In genomic region chr14:30914812-30915211, GRCh38 we compare ENCODE assay signal across 14 cellular contexts. TPM values are rescaled to one million over a fixed set of nuclear protein-coding genes. Genes with fewer than 3 reads are reported as not detected.
DNase-seq lines count a peak whose midpoint lies in the region; ATAC-seq, FAIRE-seq and TF ChIP-seq lines count a peak whose summit lies in the region.
"Had no signal": no experiment of that assay in that cellular context is flagged by ENCODE, and none has a peak within 500 bp of the region (broad histone marks: within the 10 kb centered on the region; RNA-seq: fewer than 3 reads in every experiment).

No MANE protein-coding gene starts in this region.

- H4K20me1 ChIP-seq in K562 (replicated peaks; ENCODE audit: control insufficient read depth, insufficient read depth, low read length), result no peaks in the 10 kb centered on the region
- H4K20me1 ChIP-seq: BLaER1 had no signal

- BruUV-seq in K562 (replicated peaks; lab: Mats Ljungman, UMichigan), result no TSS peak

- H3K9me3 Mint-ChIP-seq in naive thymus-derived CD8-positive, alpha-beta T cell, result no peaks in the 10 kb centered on the region
- H3K9me3 Mint-ChIP-seq: CD14-positive monocyte; CD4-positive, alpha-beta memory T cell; H9 had no signal

- POLR2A ChIA-PET in A549 (lab: Yijun Ruan, JAX) (no interaction called here), K562 (lab: Yijun Ruan, JAX) (interaction anchor here (1.1 kb wide), 1 partner anchor 9 kb away, joined by 3 read pairs; no protein-coding TSS in a partner anchor)
- POLR2A ChIA-PET in naive thymus-derived CD8-positive, alpha-beta T cell (lab: Charles Lee), result interaction anchor here (0.5 kb wide), 1 partner anchor 13 kb away, joined by 3 read pairs; no protein-coding TSS in a partner anchor

- H3K79me2 ChIP-seq in K562 (ENCODE audit: control insufficient read depth, insufficient read depth, low read length), result peaks cover 3% of the 10 kb centered on the region; the same call in 1 of the 3 replicates

- in situ Hi-C loops in K562 (cut with MboI), result no loop called here

- no peaks in the 10 kb centered on the region for H3K27me3 Mint-ChIP-seq in naive thymus-derived CD8-positive, alpha-beta T cell
- H3K27me3 Mint-ChIP-seq: CD4-positive, alpha-beta memory T cell had no signal

- H3K27me3 ChIP-seq in K562 (ENCODE audit: control insufficient read depth in 2 of 2, insufficient read depth in 2 of 2, low read length in 2 of 2), result no peaks in the 10 kb centered on the region
- H3K27me3 ChIP-seq: BLaER1 had no signal

- no peaks in the 10 kb centered on the region for H3K9me1 ChIP-seq in K562 (ENCODE audit: control insufficient read depth, insufficient read depth, low read length)

- peaks cover 0 to 4% (median 0%) of the 10 kb centered on the region in 4 donors for H3K4me1 Mint-ChIP-seq in naive thymus-derived CD8-positive, alpha-beta T cell
- H3K4me1 Mint-ChIP-seq: CD14-positive monocyte, H9 had no signal

- CTCF ChIA-PET in A549 (lab: Yijun Ruan, JAX) (interaction anchor here (1.9 kb wide), 1 partner anchor 9 kb away, joined by 4 read pairs; no protein-coding TSS in a partner anchor), K562 (lab: Yijun Ruan, JAX; ENCODE audit: low intra/inter-chr PET ratio) (no interaction called here)

- FAIRE-seq in A549 (lab: Jason Lieb, UNC) (no peak), K562 (lab: Jason Lieb, UNC) (no peak), islet of Langerhans (lab: Jason Lieb, UNC) (peak; percentile 43)
- FAIRE-seq: H1 had no signal

- H3K4me3 ChIP-seq in A549 (no peak overlapping the region), K562 (no peak overlapping the region)
- H3K4me3 ChIP-seq: BLaER1 had no signal

- H3K4me3 Mint-ChIP-seq in naive thymus-derived CD8-positive, alpha-beta T cell, result no peak overlapping the region
- H3K4me3 Mint-ChIP-seq: CD14-positive monocyte; CD4-positive, alpha-beta memory T cell; H9 had no signal

- TF ChIP-seq POLR2A in A549 (IDR thresholded peaks at IDR 0.05; ENCODE audit: low read length), result no peak
- no peak for TF ChIP-seq POLR2A in K562 (conservative IDR thresholded peaks at IDR 0.05)

- H2AFZ ChIP-seq in K562 (ENCODE audit: low read depth, low read length), result no peak overlapping the region

- H3K27ac ChIP-seq in A549, result no peak overlapping the region
- no peak overlapping the region for H3K27ac ChIP-seq in K562 (ENCODE audit: extremely low read depth, low read depth, low read length)
- H3K27ac ChIP-seq: BLaER1 had no signal

- TF ChIP-seq EP300 in A549 (IDR thresholded peaks at IDR 0.05) (no peak), K562 (IDR thresholded peaks at IDR 0.05; ENCODE audit: low read length) (no peak)

- no peak for TF ChIP-seq CTCF in A549 (IDR thresholded peaks at IDR 0.05)
- no peak for TF ChIP-seq CTCF in K562 (IDR thresholded peaks at IDR 0.05 in 2 of 3, conservative IDR thresholded peaks at IDR 0.05 in 1 of 3; ENCODE audit: insufficient read depth in 2 of 3, low read depth in 1 of 3, low read length in 3 of 3)

- peaks cover 0 to 30% (median 7%) of the 10 kb centered on the region in 3 donors for H3K36me3 Mint-ChIP-seq in naive thymus-derived CD8-positive, alpha-beta T cell

- H3K27ac Mint-ChIP-seq in naive thymus-derived CD8-positive, alpha-beta T cell, result peak overlapping the region in 2 of 10 donors; percentile 9 to 11
- H3K27ac Mint-ChIP-seq: CD4-positive, alpha-beta memory T cell; H9 had no signal

- intact Hi-C loops in K562 (cut with micrococcal nuclease), result no loop called here

- ATAC-seq in A549 (no peak), K562 (no peak)
- no peak for ATAC-seq in naive thymus-derived CD8-positive, alpha-beta T cell

- TF ChIP-seq RAD21 in A549 (conservative IDR thresholded peaks at IDR 0.05 in 1 of 2, IDR thresholded peaks at IDR 0.05 in 1 of 2), result no peak
- no peak for TF ChIP-seq RAD21 in K562 (CRISPR knock-in tag; conservative IDR thresholded peaks at IDR 0.05 in 1 of 2, IDR thresholded peaks at IDR 0.05 in 1 of 2)

- no peak overlapping the region for H3K4me2 ChIP-seq in A549
- no peak overlapping the region for H3K4me2 ChIP-seq in K562 (ENCODE audit: insufficient read depth, low read length)
- H3K4me2 ChIP-seq: BLaER1 had no signal

- H3K9ac ChIP-seq in K562 (ENCODE audit: insufficient read depth in 1 of 2, low read depth in 2 of 2, low read length in 2 of 2), result no peak overlapping the region
- H3K9ac ChIP-seq: BLaER1 had no signal

- 82% methylated on average over 1 of the region's 1 CpG for WGBS in A549 (ENCODE audit: missing lambda C conversion rate)
- WGBS in K562 (ENCODE audit: insufficient coverage, low coverage, missing lambda C conversion rate), result 82% methylated on average over 1 of the region's 1 CpG

- DNase-seq in A549 (ENCODE audit: low read depth in 1 of 2, low spot score in 1 of 2), result no peak
- DNase-seq in K562 (ENCODE audit: extremely low read depth in 1 of 4, low spot score in 3 of 4), result no peak
- DNase-seq in ecto neural progenitor cell (ENCODE audit: low spot score), result no peak
- no peak for DNase-seq in naive thymus-derived CD8-positive, alpha-beta T cell
- DNase-seq in activated effector memory CD4-positive, alpha-beta T cell treated with Interleukin-2 at 50 U/mL for 16 hours, result no peak
- DNase-seq: CD4-positive, alpha-beta memory T cell; DMS153; DMS79; GF-D8; H9 had no signal

- no peaks in the 10 kb centered on the region for H3K4me1 ChIP-seq in A549
- no peaks in the 10 kb centered on the region; a peak in 1 of 5 replicates for H3K4me1 ChIP-seq in K562 (replicated peaks in 1 of 2; ENCODE audit: control insufficient read depth in 2 of 2, insufficient read depth in 2 of 2, low read length in 2 of 2)
- H3K4me1 ChIP-seq: BLaER1 had no signal

- H3K9me3 ChIP-seq in A549, result no peaks in the 10 kb centered on the region
- H3K9me3 ChIP-seq in K562 (replicated peaks; ENCODE audit: control insufficient read depth, insufficient read depth, low read depth, low read length), result no peaks in the 10 kb centered on the region
- H3K9me3 ChIP-seq: BLaER1 had no signal

- peaks cover 37% of the 10 kb centered on the region for H3K36me3 ChIP-seq in K562 (ENCODE audit: control insufficient read depth, insufficient read depth, low read length)

TF ChIP-seq in A549, 52 proteins besides CTCF, POLR2A, EP300 and RAD21 (continues in another document):
- TF ChIP-seq HMGXB4 (CRISPR knock-in tag; IDR thresholded peaks at IDR 0.05; ENCODE audit: borderline replicate concordance), result no peak

TF ChIP-seq in K562, 482 proteins besides CTCF, POLR2A, EP300 and RAD21:
- TF ChIP-seq CBX3 (IDR thresholded peaks at IDR 0.05; ENCODE audit: borderline replicate concordance in 1 of 2, low read length in 2 of 2) (no peak), ZNF316 (IDR thresholded peaks at IDR 0.05) (peak; percentile 68)

RNA-seq across cellular contexts. Expression of gene COCH, which starts 40.5 kb away (rescaled TPM):
- 45.9 and 53.1 TPM in 2 replicates for polyA plus RNA-seq in A549 (2011; rRNA removed)
- 13.4 and 15.3 TPM in 2 replicates for polyA plus RNA-seq in A549 (2012; cell fraction: cytosol; rRNA removed)
- 19.3 and 19.8 TPM in 2 replicates for polyA plus RNA-seq in A549 (2012; cell fraction: nucleus; rRNA removed)
- 27.6 to 33.0 TPM (median 31.9 TPM) in 3 replicates for polyA plus RNA-seq in A549 (2017; fragmentation: RNase III; extraction: RNeasy Plus Mini Kit Qiagen cat#74134 plus additional on column Dnase treatment)
- polyA minus RNA-seq in A549 (2011; rRNA and poly(A)+ RNA removed), result 16.9 and 19.3 TPM in 2 replicates
- total RNA-seq in K562 (2011; cell fraction: chromatin; rRNA removed; ENCODE audit: low replicate concordance), result 130 and 206 TPM in 2 replicates
- 128 and 147 TPM in 2 replicates for total RNA-seq in K562 (2011; cell fraction: nucleolus; rRNA removed)
- total RNA-seq in K562 (2011; cell fraction: nucleoplasm; rRNA removed), result 145 and 165 TPM in 2 replicates
- total RNA-seq in K562 (2014; rRNA removed), result 64.8 and 70.0 TPM in 2 replicates
- total RNA-seq in K562 (2014; rRNA removed; fragmentation: Illumina TruSeq; extraction: Trizol), result 88.6 and 91.9 TPM in 2 replicates
- 69.3 and 69.7 TPM in 2 replicates for total RNA-seq in K562 (2015; rRNA removed; fragmentation: Illumina TruSeq; extraction: Trizol)
- total RNA-seq in K562 (2021), result 64.0 and 65.7 TPM in 2 replicates
- polyA plus RNA-seq in K562 (2011; rRNA removed), result 113 and 141 TPM in 2 replicates
- polyA plus RNA-seq in K562 (2011; cell fraction: cytosol; rRNA removed), result 54.6 and 55.7 TPM in 2 replicates
- polyA plus RNA-seq in K562 (2011; cell fraction: nucleus; rRNA removed), result 224 and 253 TPM in 2 replicates
- polyA plus RNA-seq in K562 (2012), result 53.6 and 64.6 TPM in 2 replicates
- polyA plus RNA-seq in K562 (2014; fragmentation: Illumina TruSeq; extraction: Trizol), result 80.9 and 95.3 TPM in 2 replicates
- polyA plus RNA-seq in K562 (2014; fragmentation: Nextera tagmentation; extraction: Ambion mirVana), result 10 to 100 TPM; 27.0 to 36.8 TPM
- 72.1 and 82.6 TPM in 2 replicates for polyA plus RNA-seq in K562 (2014; rRNA removed)
- polyA minus RNA-seq in K562 (2011; rRNA and poly(A)+ RNA removed), result 70.0 and 76.8 TPM in 2 replicates
- 34.6 and 45.0 TPM in 2 replicates for polyA minus RNA-seq in K562 (2011; cell fraction: cytosol; rRNA and poly(A)+ RNA removed)
- polyA minus RNA-seq in K562 (2011; cell fraction: nucleus; rRNA and poly(A)+ RNA removed), result 50.4 and 66.5 TPM in 2 replicates
- under 1 TPM; 0.81 to 0.91 TPM for total RNA-seq in naive thymus-derived CD8-positive, alpha-beta T cell
- polyA plus RNA-seq in naive thymus-derived CD8-positive, alpha-beta T cell, result under 1 TPM; 0.13 to 0.55 (median 0.47) TPM
- total RNA-seq: CD4-positive, alpha-beta memory T cell had no signal

Comparison
In these comparisons a context has a peak if more than half of its experiments do, and no peak if none do; other contexts are left out.
1. RNA of gene COCH, which starts 40.5 kb away (polyA plus RNA-seq): 27.0 to 253 TPM in K562 and 13.4 to 53.1 TPM in A549; 0.13 to 0.55 TPM in naive thymus-derived CD8-positive, alpha-beta T cell; every median in the first group is over 4 times any median in the second.
2. Of the 35 proteins assayed by ChIP-seq in both K562 and A549: peak only in K562: none; only in A549: MAFK; in both: none; in neither: 34.